In genomic region chr10:118340486-118340885, GRCh38 we compare ENCODE assay signal across 9 cellular contexts. TPM values are rescaled to one million over a fixed set of nuclear protein-coding genes. Genes with fewer than 3 reads are reported as not detected.
DNase-seq lines count a peak whose midpoint lies in the region; ATAC-seq and TF ChIP-seq lines count a peak whose summit lies in the region.
"Had no signal": no experiment of that assay in that cellular context is flagged by ENCODE, and none has a peak within 500 bp of the region (broad histone marks: within the 10 kb centered on the region; RNA-seq: fewer than 3 reads in every experiment).

No MANE protein-coding gene starts in this region.

- H3K4me1 Mint-ChIP-seq in CD8-positive, alpha-beta T cell (ENCODE audit: low read depth): peaks cover 55% of the 10 kb centered on the region
- H3K4me1 Mint-ChIP-seq in IgD-negative memory B cell: peaks cover 27 to 41% (median 38%) of the 10 kb centered on the region in 3 donors
- peaks cover 37% of the 10 kb centered on the region for H3K4me1 Mint-ChIP-seq in activated CD4-positive, alpha-beta memory T cell treated with anti-CD3 and anti-CD28 coated beads, Interleukin-2, amount 10 ng/mL, durations not matched to agents 7 days and 5 days

- no peak for DNase-seq in CD8-positive, alpha-beta T cell
- DNase-seq in activated CD4-positive, alpha-beta memory T cell treated with anti-CD3 and anti-CD28 coated beads, Interleukin-2, amount 10 ng/mL, durations not matched to agents 7 days and 5 days: no peak
- DNase-seq in NCI-H1436 (lab: John Stamatoyannopoulos, UW) (no peak), sigmoid colon (no peak), NCI-H526 treated with DMSO at 0.1 percent for 48 hours (lab: John Stamatoyannopoulos, UW) (no peak)
- DNase-seq in activated CD4-positive, CD25-positive, alpha-beta regulatory T cell (lab: John Stamatoyannopoulos, UW): no peak
- DNase-seq: upper lobe of left lung had no signal

- no peaks in the 10 kb centered on the region for H3K9me3 ChIP-seq in CD8-positive, alpha-beta T cell (ENCODE audit: low read length)
- no peaks in the 10 kb centered on the region for H3K9me3 ChIP-seq in muscle layer of duodenum (ENCODE audit: control insufficient read depth in 1 of 2, low read length in 2 of 2)
- no peaks in the 10 kb centered on the region for H3K9me3 ChIP-seq in sigmoid colon
- H3K9me3 ChIP-seq: upper lobe of left lung had no signal

- intact Hi-C loops in CD8-positive, alpha-beta T cell (cut with DNase I, micrococcal nuclease): loop anchor here (5.0 to 10.0 kb wide), 5 partner anchors 742 to 1387 kb away; partner anchors contain the start of genes BAG3 (in 1 of the 2), EIF3A (in 1 of the 2), INPP5F (in 1 of the 2) and PDZD8 (in 1 of the 2)
- intact Hi-C loops in sigmoid colon (cut with DNase I): loop anchor here (5.0 to 10.0 kb wide), 2 partner anchors 227 to 296 kb away; partner anchors contain the start of gene RAB11FIP2

- CTCF ChIA-PET in CD8-positive, alpha-beta T cell (lab: Charles Lee): no interaction called here
- CTCF ChIA-PET in activated CD4-positive, alpha-beta memory T cell treated with anti-CD3 and anti-CD28 coated beads, Interleukin-2, amount 10 ng/mL, durations not matched to agents 7 days and 5 days (lab: Charles Lee): interaction anchor here (0.6 kb wide), 1 partner anchor 97 kb away, joined by 3 read pairs; no protein-coding TSS in a partner anchor

- H3K4me3 ChIP-seq in CD8-positive, alpha-beta T cell (ENCODE audit: low read depth, low read length): no peak overlapping the region
- H3K4me3 ChIP-seq in muscle layer of duodenum (ENCODE audit: low read depth in 1 of 2, low read length in 2 of 2) (peak overlapping the region; percentile 94 to 99), sigmoid colon (no peak overlapping the region)

- peak overlapping the region; percentile 96 for H3K4me3 Mint-ChIP-seq in CD8-positive, alpha-beta T cell
- H3K4me3 Mint-ChIP-seq in IgD-negative memory B cell: peak overlapping the region; percentile 34 to 100 (median 64)
- peak overlapping the region; percentile 83 for H3K4me3 Mint-ChIP-seq in activated CD4-positive, alpha-beta memory T cell treated with anti-CD3 and anti-CD28 coated beads, Interleukin-2, amount 10 ng/mL, durations not matched to agents 7 days and 5 days

- peaks cover 7% of the 10 kb centered on the region for H3K36me3 ChIP-seq in CD8-positive, alpha-beta T cell (ENCODE audit: insufficient read depth, low read length)
- H3K36me3 ChIP-seq in muscle layer of duodenum (ENCODE audit: control insufficient read depth in 1 of 2, insufficient read depth in 2 of 2, low read length in 2 of 2): peaks cover 8 to 10% of the 10 kb centered on the region in 2 donors
- H3K36me3 ChIP-seq in sigmoid colon: peaks cover 0 to 15% (median 3%) of the 10 kb centered on the region in 4 donors

- no peak for TF ChIP-seq POLR2A in sigmoid colon (IDR thresholded peaks at IDR 0.05)

- no peak for TF ChIP-seq CTCF in CD8-positive, alpha-beta T cell (IDR thresholded peaks at IDR 0.05)
- TF ChIP-seq CTCF in sigmoid colon (IDR thresholded peaks at IDR 0.05): no peak

- peaks cover 22% of the 10 kb centered on the region for H3K4me1 ChIP-seq in CD8-positive, alpha-beta T cell (ENCODE audit: insufficient read depth, low read length)
- peaks cover 9 to 37% of the 10 kb centered on the region in 2 donors for H3K4me1 ChIP-seq in muscle layer of duodenum (ENCODE audit: control insufficient read depth in 1 of 2, insufficient read depth in 2 of 2, low read length in 2 of 2)
- H3K4me1 ChIP-seq in sigmoid colon: peaks cover 0 to 24% (median 15%) of the 10 kb centered on the region in 4 donors

- no peaks in the 10 kb centered on the region for H3K27me3 Mint-ChIP-seq in CD8-positive, alpha-beta T cell (ENCODE audit: low read depth)
- H3K27me3 Mint-ChIP-seq in IgD-negative memory B cell: no peaks in the 10 kb centered on the region
- H3K27me3 Mint-ChIP-seq in activated CD4-positive, alpha-beta memory T cell treated with anti-CD3 and anti-CD28 coated beads, Interleukin-2, amount 10 ng/mL, durations not matched to agents 7 days and 5 days: no peaks in the 10 kb centered on the region

- no peak overlapping the region for H3K27ac ChIP-seq in CD8-positive, alpha-beta T cell (ENCODE audit: low read depth, low read length)
- H3K27ac ChIP-seq in muscle layer of duodenum (ENCODE audit: low read length): no peak overlapping the region
- H3K27ac ChIP-seq in sigmoid colon: no peak overlapping the region
- H3K27ac ChIP-seq: upper lobe of left lung had no signal

- ATAC-seq in CD8-positive, alpha-beta T cell: no peak

- POLR2A ChIA-PET in CD8-positive, alpha-beta T cell (lab: Charles Lee): no interaction called here
- POLR2A ChIA-PET in activated CD4-positive, alpha-beta memory T cell treated with anti-CD3 and anti-CD28 coated beads, Interleukin-2, amount 10 ng/mL, durations not matched to agents 7 days and 5 days (lab: Charles Lee): no interaction called here

- H3K9me3 Mint-ChIP-seq in CD8-positive, alpha-beta T cell: no peaks in the 10 kb centered on the region
- no peaks in the 10 kb centered on the region for H3K9me3 Mint-ChIP-seq in IgD-negative memory B cell
- H3K9me3 Mint-ChIP-seq in activated CD4-positive, alpha-beta memory T cell treated with anti-CD3 and anti-CD28 coated beads, Interleukin-2, amount 10 ng/mL, durations not matched to agents 7 days and 5 days: no peaks in the 10 kb centered on the region

- 91 to 94% methylated on average over 2 of the region's 2 CpGs for WGBS in sigmoid colon, 2 donors

- H3K27ac Mint-ChIP-seq in CD8-positive, alpha-beta T cell: no peak overlapping the region
- peak overlapping the region; percentile 7 to 96 (median 59) for H3K27ac Mint-ChIP-seq in IgD-negative memory B cell
- H3K27ac Mint-ChIP-seq in activated CD4-positive, alpha-beta memory T cell treated with anti-CD3 and anti-CD28 coated beads, Interleukin-2, amount 10 ng/mL, durations not matched to agents 7 days and 5 days: peak overlapping the region; percentile 50

- H3K36me3 Mint-ChIP-seq in CD8-positive, alpha-beta T cell: peaks cover 24% of the 10 kb centered on the region
- no peaks in the 10 kb centered on the region for H3K36me3 Mint-ChIP-seq in IgD-negative memory B cell
- peaks cover 20% of the 10 kb centered on the region for H3K36me3 Mint-ChIP-seq in activated CD4-positive, alpha-beta memory T cell treated with anti-CD3 and anti-CD28 coated beads, Interleukin-2, amount 10 ng/mL, durations not matched to agents 7 days and 5 days (ENCODE audit: low read depth)

- TF ChIP-seq EP300 in sigmoid colon (IDR thresholded peaks at IDR 0.05): no peak

- no peaks in the 10 kb centered on the region for H3K27me3 ChIP-seq in CD8-positive, alpha-beta T cell (ENCODE audit: insufficient read depth, low read length)
- H3K27me3 ChIP-seq in muscle layer of duodenum (ENCODE audit: low read depth, low read length) (no peaks in the 10 kb centered on the region), sigmoid colon (no peaks in the 10 kb centered on the region)
- H3K27me3 ChIP-seq: upper lobe of left lung had no signal

RNA-seq across cellular contexts. Expression of gene FAM204A, which starts 1.6 kb away (rescaled TPM):
- total RNA-seq in CD8-positive, alpha-beta T cell: 10 to 100 TPM; 44.8 to 51.7 TPM
- 139 TPM for polyA plus RNA-seq in IgD-negative memory B cell
- 10 to 100 TPM; 53.6 to 56.5 TPM for total RNA-seq in activated CD4-positive, alpha-beta memory T cell treated with anti-CD3 and anti-CD28 coated beads, Interleukin-2, amount 10 ng/mL, durations not matched to agents 7 days and 5 days
- total RNA-seq in sigmoid colon: 10 to 100 TPM; 45.1 to 83.1 (median 73.7) TPM
- 10 to 100 TPM; 40.6 to 60.1 (median 45.8) TPM for polyA plus RNA-seq in sigmoid colon

Comparison
In these comparisons a context has a peak if more than half of its experiments do, and no peak if none do; other contexts are left out.
1. H3K4me3 ChIP-seq: peak in muscle layer of duodenum (2 of 2); none in CD8-positive, alpha-beta T cell (single experiment) and sigmoid colon (0 of 4).
2. Peak in every context shown above with its lines, with median percentiles within 50 percentile points of each other: H3K4me3 Mint-ChIP-seq.